ENCODE assay signal across 19 cellular contexts in the genomic region with DNA sequence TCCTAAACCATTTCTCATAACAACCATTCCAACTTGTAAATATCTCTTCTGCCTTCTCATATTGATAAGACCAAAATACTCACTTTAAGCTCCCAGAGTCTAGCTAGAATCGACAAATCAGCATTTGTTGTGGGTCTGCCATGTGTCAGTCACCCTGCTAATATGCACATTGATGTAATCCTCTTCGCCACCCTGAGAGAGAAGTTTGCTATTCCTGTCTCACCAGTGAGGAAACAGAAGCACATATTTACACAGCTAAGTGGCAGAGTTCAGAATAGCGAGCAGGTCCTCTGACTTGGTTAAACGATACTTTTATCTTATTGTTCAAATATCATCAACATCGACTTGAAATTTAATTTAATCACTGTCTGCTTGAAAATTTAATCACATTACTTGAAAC.
DNase-seq lines count a peak whose midpoint lies in the region; ATAC-seq and TF ChIP-seq lines count a peak whose summit lies in the region.
"Had no signal": no experiment of that assay in that cellular context is flagged by ENCODE, and none has a peak within 500 bp of the region (broad histone marks: within the 10 kb centered on the region; RNA-seq: fewer than 3 reads in every experiment).

No MANE protein-coding gene starts in this region.

- H3K18ac ChIP-seq in mesendoderm (ENCODE audit: low read length): peak overlapping the region; percentile 92

- no peak for TF ChIP-seq RAD21 in SK-N-SH (IDR thresholded peaks at IDR 0.05; ENCODE audit: low read length)

- H2BK15ac ChIP-seq in mesendoderm (replicated peaks; ENCODE audit: low read depth): no peak overlapping the region

- H3K36me3 ChIP-seq in SK-N-SH (replicated peaks in 1 of 2; ENCODE audit: control insufficient read depth in 1 of 2, insufficient read depth in 2 of 2, low read length in 1 of 2) (no peaks in the 10 kb centered on the region), mesendoderm (ENCODE audit: control insufficient read depth, insufficient read depth, low read length) (no peaks in the 10 kb centered on the region)
- H3K36me3 ChIP-seq: BE2C had no signal

- H3K4ac ChIP-seq in mesendoderm (ENCODE audit: low read depth, low read length): no peak overlapping the region

- TF ChIP-seq EP300 in SK-N-SH (IDR thresholded peaks at IDR 0.05; ENCODE audit: borderline replicate concordance in 1 of 2, low read depth in 1 of 2, low read length in 1 of 2): no peak

- H3K79me2 ChIP-seq in SK-N-SH (ENCODE audit: insufficient read depth) (no peaks in the 10 kb centered on the region), mesendoderm (ENCODE audit: control insufficient read depth, insufficient read depth, low read length) (no peaks in the 10 kb centered on the region)

- no peaks in the 10 kb centered on the region for H3F3A ChIP-seq in SK-N-SH (replicated peaks; ENCODE audit: insufficient read depth)

- 27% methylated on average over 5 of the region's 5 CpGs for WGBS in SK-N-SH (ENCODE audit: low lambda C conversion rate)
- no CpG with 5 or more reads among the region's 5 CpGs for WGBS in mesendoderm (ENCODE audit: extremely low coverage, insufficient coverage, low lambda C conversion rate)

- no peak overlapping the region for H3K4me2 ChIP-seq in SK-N-SH
- no peak overlapping the region for H3K4me2 ChIP-seq in mesendoderm (ENCODE audit: low read length)

- H2BK120ac ChIP-seq in mesendoderm (ENCODE audit: low read depth, low read length): no peak overlapping the region

- H4K20me1 ChIP-seq in SK-N-SH (ENCODE audit: insufficient read depth): no peaks in the 10 kb centered on the region

- DNase-seq in SK-N-SH: no peak
- peak; percentile 14 for DNase-seq in NCI-H69 (lab: John Stamatoyannopoulos, UW)
- no peak for DNase-seq in mesendoderm
- no peak for DNase-seq in GM20000 (ENCODE audit: low spot score)
- DNase-seq in HuH-7 (ENCODE audit: low spot score): no peak
- DNase-seq: ACHN; BE2C; C1 segment of cervical spinal cord; CD4-positive, CD25-positive, alpha-beta regulatory T cell; CD8-positive, alpha-beta memory T cell; COR-L47; DMS 273 treated with DMSO at 0.1 percent for 48 hours; DMS79; GDM1; H9; IMR-90 had no signal

- ATAC-seq in SK-N-SH treated with all-trans-retinoic acid at 6 μM for 48 hours (no peak; the same call in 1 of the 3 replicates), HG03565 (IDR thresholded peaks at IDR 0.05; ENCODE audit: unreplicated experiment) (no peak)
- ATAC-seq: K562 had no signal

- POLR2A ChIA-PET in SK-N-SH (lab: Yijun Ruan, JAX): no interaction called here

- H3K27me3 ChIP-seq in SK-N-SH (ENCODE audit: insufficient read depth): no peaks in the 10 kb centered on the region
- no peaks in the 10 kb centered on the region for H3K27me3 ChIP-seq in mesendoderm (ENCODE audit: insufficient read depth, low read length, poor library complexity)
- H3K27me3 ChIP-seq: BE2C had no signal

- H3K9ac ChIP-seq in SK-N-SH (no peak overlapping the region), mesendoderm (ENCODE audit: low read length) (no peak overlapping the region)

- H3K4me3 ChIP-seq in SK-N-SH (ENCODE audit: low read depth in 2 of 2, low read length in 1 of 2): no peak overlapping the region
- H3K4me3 ChIP-seq in mesendoderm (ENCODE audit: low read length): no peak overlapping the region
- H3K4me3 ChIP-seq: K562 had no signal

- no peak overlapping the region for H2AFZ ChIP-seq in SK-N-SH (ENCODE audit: low read depth)

- no peaks in the 10 kb centered on the region for H3K9me3 ChIP-seq in SK-N-SH
- H3K9me3 ChIP-seq: BE2C had no signal

- CTCF ChIA-PET in SK-N-SH (lab: Yijun Ruan, JAX): interaction anchor here (1.0 kb wide), 1 partner anchor 15 kb away, joined by 3 read pairs; no protein-coding TSS in a partner anchor

- H3K23ac ChIP-seq in mesendoderm (ENCODE audit: low read length): no peak overlapping the region

- H4K8ac ChIP-seq in mesendoderm (ENCODE audit: low read depth, low read length): no peak overlapping the region

- H4K5ac ChIP-seq in mesendoderm (ENCODE audit: low read length): no peak overlapping the region

- no peaks in the 10 kb centered on the region for H3K79me1 ChIP-seq in mesendoderm (ENCODE audit: low read length)

- peak overlapping the region; percentile 56 for H3K56ac ChIP-seq in mesendoderm (ENCODE audit: low read length)

- H3K4me1 ChIP-seq in SK-N-SH (ENCODE audit: control insufficient read depth in 1 of 2, insufficient read depth in 2 of 2, low read depth in 1 of 2, low read length in 1 of 2): no peaks in the 10 kb centered on the region
- peaks cover 9% of the 10 kb centered on the region for H3K4me1 ChIP-seq in mesendoderm (ENCODE audit: control insufficient read depth, low read depth, low read length)
- H3K4me1 ChIP-seq: BE2C had no signal

- H3K9me2 ChIP-seq in SK-N-SH: no peaks in the 10 kb centered on the region

- H2BK5ac ChIP-seq in mesendoderm (ENCODE audit: low read length): no peak overlapping the region

- no peak overlapping the region for H2AK5ac ChIP-seq in mesendoderm (ENCODE audit: low read length)

- H3K27ac ChIP-seq in SK-N-SH (ENCODE audit: low read depth in 2 of 2, low read length in 1 of 2): no peak overlapping the region
- peak overlapping the region; percentile 49 for H3K27ac ChIP-seq in mesendoderm (ENCODE audit: low read depth, low read length)

- no peak for TF ChIP-seq CTCF in SK-N-SH (IDR thresholded peaks at IDR 0.05)
- no peak for TF ChIP-seq CTCF in GM20000 (IDR thresholded peaks at IDR 0.05; ENCODE audit: extremely low read depth, missing control alignments)

TF ChIP-seq in SK-N-SH treated with all-trans-retinoic acid at 6 μM for 48 hours, 23 proteins besides CTCF, POLR2A, EP300 and RAD21:
- TF ChIP-seq ZNF70 (CRISPR knock-in tag; IDR thresholded peaks at IDR 0.05) (no peak), ISL1 (CRISPR knock-in tag; IDR thresholded peaks at IDR 0.05) (peak; percentile 22; the same call in 1 of the 2 replicates)
TF ChIP-seq in SK-N-SH treated with all-trans-retinoic acid at 6 μM for 48 hours: peak in this region for 1.

TF ChIP-seq in SK-N-SH, 30 proteins besides CTCF, POLR2A, EP300 and RAD21:
- no peak for TF ChIP-seq TEAD4 (IDR thresholded peaks at IDR 0.05; ENCODE audit: borderline replicate concordance, insufficient read depth)
- no peak for TF ChIP-seq RCOR1 (IDR thresholded peaks at IDR 0.05; ENCODE audit: low read length)
- TF ChIP-seq RXRA (IDR thresholded peaks at IDR 0.05; ENCODE audit: borderline replicate concordance, low read depth): no peak
- TF ChIP-seq MEF2A (IDR thresholded peaks at IDR 0.05; ENCODE audit: borderline replicate concordance, low read depth): no peak
- no peak for TF ChIP-seq RFX5 (IDR thresholded peaks at IDR 0.05; ENCODE audit: low read length)
- TF ChIP-seq SIN3A (IDR thresholded peaks at IDR 0.05; ENCODE audit: borderline replicate concordance, low read depth, low read length): no peak
- TF ChIP-seq EZH2phosphoT487 (IDR thresholded peaks at IDR 0.05; ENCODE audit: borderline replicate concordance, low read depth): no peak
- TF ChIP-seq ELF1 (IDR thresholded peaks at IDR 0.05): no peak
